14 cellular contexts compared by ENCODE assay signal in genomic region chr6:141467041-141467440, GRCh38.
"Had no signal": no experiment of that assay in that cellular context is flagged by ENCODE, and none has a peak within 500 bp of the region (broad histone marks: within the 10 kb centered on the region; RNA-seq: fewer than 3 reads in every experiment).

No MANE protein-coding gene starts in this region.

- H3K27me3 Mint-ChIP-seq: activated naive CD8-positive, alpha-beta T cell treated with anti-CD3 and anti-CD28 coated beads, Interleukin-2, amount 50 U/mL, for 24 hours; stimulated activated naive CD8-positive, alpha-beta T cell treated with anti-CD3 and anti-CD28 coated beads, Interleukin-15, Interleukin-2, amounts not matched to agents 100 ng/mL and 50 ng/mL, for 24 hours had no signal

- H3K4me1 ChIP-seq: pancreas had no signal

- H3K27me3 ChIP-seq: esophagus muscularis mucosa, pancreas had no signal

- H3K9me3 ChIP-seq: esophagus muscularis mucosa, pancreas had no signal

- H3K4me3 Mint-ChIP-seq: activated CD8-positive, alpha-beta T cell treated with anti-CD3 and anti-CD28 coated beads, Interleukin-2, amount 10 ng/mL, durations not matched to agents 7 days and 5 days; activated naive CD8-positive, alpha-beta T cell treated with anti-CD3 and anti-CD28 coated beads, Interleukin-2, amount 50 U/mL, for 24 hours; activated T-helper 1 cell treated with anti-CD3 and anti-CD28 coated beads, Interleukin-12 subunit alpha, Interleukin-12 subunit beta, Interleukin-2, Interleukin-4 antibody, amounts not matched to agents 30 ng/mL and 10 ng/mL and 1 ng/mL, durations not matched to agents 14 hours and 24 hours and 36 hours; nephron progenitor cell; stimulated activated naive CD8-positive, alpha-beta T cell treated with anti-CD3 and anti-CD28 coated beads, Interleukin-15, Interleukin-2, amounts not matched to agents 100 ng/mL and 50 ng/mL, for 24 hours had no signal

- H3K4me3 ChIP-seq: esophagus muscularis mucosa, pancreas had no signal

- H3K36me3 ChIP-seq: esophagus muscularis mucosa, pancreas had no signal

- H3K27ac ChIP-seq: esophagus muscularis mucosa, pancreas had no signal

- ATAC-seq: activated CD8-positive, alpha-beta T cell treated with anti-CD3 and anti-CD28 coated beads, Interleukin-2, amount 10 ng/mL, durations not matched to agents 7 days and 5 days; activated naive CD8-positive, alpha-beta T cell treated with anti-CD3 and anti-CD28 coated beads, Interleukin-2, amount 50 U/mL, for 24 hours; left colon; pancreas had no signal

- H3K27ac Mint-ChIP-seq: activated CD8-positive, alpha-beta T cell treated with anti-CD3 and anti-CD28 coated beads, Interleukin-2, amount 10 ng/mL, durations not matched to agents 7 days and 5 days; activated naive CD8-positive, alpha-beta T cell treated with anti-CD3 and anti-CD28 coated beads, Interleukin-2, amount 50 U/mL, for 24 hours; activated T-helper 1 cell treated with anti-CD3 and anti-CD28 coated beads, Interleukin-12 subunit alpha, Interleukin-12 subunit beta, Interleukin-2, Interleukin-4 antibody, amounts not matched to agents 30 ng/mL and 10 ng/mL and 1 ng/mL, durations not matched to agents 14 hours and 24 hours and 36 hours; nephron progenitor cell; stimulated activated naive CD8-positive, alpha-beta T cell treated with anti-CD3 and anti-CD28 coated beads, Interleukin-15, Interleukin-2, amounts not matched to agents 100 ng/mL and 50 ng/mL, for 24 hours had no signal

- DNase-seq: activated CD4-positive, alpha-beta T cell treated with anti-CD3 and anti-CD28 coated beads for 48 hours; activated CD8-positive, alpha-beta T cell treated with anti-CD3 and anti-CD28 coated beads, Interleukin-2, amount 10 ng/mL, durations not matched to agents 7 days and 5 days; activated naive CD4-positive, alpha-beta T cell treated with Interleukin-2 at 50 U/mL for 16 hours; activated naive CD8-positive, alpha-beta T cell treated with anti-CD3 and anti-CD28 coated beads, Interleukin-2, amount 50 U/mL, for 24 hours; glutamatergic neuron; left colon; nephron progenitor cell; pancreas; stimulated activated CD4-positive, alpha-beta T cell treated with anti-CD3 and anti-CD28 coated beads, Interleukin-15, amount 100 ng/mL, for 24 hours; stimulated activated CD4-positive, alpha-beta T cell treated with anti-CD3 and anti-CD28 coated beads, Interleukin-4, amount 100 ng/mL, for 24 hours had no signal

- FAIRE-seq: colon, pancreas had no signal

- H3K9me3 Mint-ChIP-seq: activated T-helper 1 cell treated with anti-CD3 and anti-CD28 coated beads, Interleukin-12 subunit alpha, Interleukin-12 subunit beta, Interleukin-2, Interleukin-4 antibody, amounts not matched to agents 30 ng/mL and 10 ng/mL and 1 ng/mL, durations not matched to agents 14 hours and 24 hours and 36 hours; stimulated activated naive CD8-positive, alpha-beta T cell treated with anti-CD3 and anti-CD28 coated beads, Interleukin-15, Interleukin-2, amounts not matched to agents 100 ng/mL and 50 ng/mL, for 24 hours had no signal
